ENCODE assay signal across 24 cellular contexts in genomic region chr12:120211243-120211903, GRCh38. TPM values are rescaled to one million over a fixed set of nuclear protein-coding genes. Genes with fewer than 3 reads are reported as not detected.
A peak's percentile ranks its signal among the peaks of the same experiment; 100 is the strongest.
DNase-seq lines count a peak whose midpoint lies in the region; ATAC-seq and TF ChIP-seq lines count a peak whose summit lies in the region.
"Had no signal": no experiment of that assay in that cellular context is flagged by ENCODE, and none has a peak within 500 bp of the region (broad histone marks: within the 10 kb centered on the region; RNA-seq: fewer than 3 reads in every experiment).

No MANE protein-coding gene starts in this region.

- DNase-seq in activated CD4-positive, alpha-beta T cell treated with anti-CD3 and anti-CD28 coated beads, Interleukin-2, amount 10 ng/mL, durations not matched to agents 7 days and 5 days, result no peak
- DNase-seq in activated CD4-positive, alpha-beta T cell treated with anti-CD3 and anti-CD28 coated beads for 36 hours, result no peak
- DNase-seq in HCT116 (ENCODE audit: low read depth, low spot score), result no peak
- no peak for DNase-seq in central memory CD8-positive, alpha-beta T cell (ENCODE audit: low spot score in 2 of 2)
- no peak for DNase-seq in natural killer cell
- DNase-seq in mammary epithelial cell, result no peak
- no peak for DNase-seq in omental fat pad (ENCODE audit: low spot score)
- DNase-seq: activated CD4-positive, alpha-beta T cell treated with anti-CD3 and anti-CD28 coated beads, Interleukin-2, amount 50 U/mL, for 4 hours; anterior cingulate cortex; cerebellar nuclear complex; DMS79; GOT3; islet precursor cell; MV-4-11; NCI-H2029; NCI-H446 treated with DMSO at 0.1 percent for 48 hours; RPMI8226; spleen; stimulated activated CD8-positive, alpha-beta memory T cell treated with anti-CD3 and anti-CD28 coated beads, Interleukin-4, amount 100 ng/mL, for 48 hours had no signal

- RAD21 ChIA-PET in HCT116 (lab: Charles Lee; ENCODE audit: low non-redundant PET in 1 of 2, low total read pairs in 2 of 2, uncharacterized antibody in 2 of 2, unreplicated experiment in 2 of 2), result no interaction called here

- 70% methylated on average over 9 of the region's 12 CpGs for WGBS in mammary epithelial cell (ENCODE audit: low coverage, missing lambda C conversion rate)

- no peak overlapping the region for H3K27ac ChIP-seq in HCT116 (ENCODE audit: low read depth, low read length)
- no peak overlapping the region for H3K27ac ChIP-seq in mammary epithelial cell (ENCODE audit: insufficient read depth, low read depth, low read length)
- H3K27ac ChIP-seq: spleen, suprapubic skin had no signal

- no peak overlapping the region for H2AFZ ChIP-seq in HCT116 (ENCODE audit: low read depth, low read length, poor library complexity, severe bottlenecking)
- no peak overlapping the region for H2AFZ ChIP-seq in mammary epithelial cell (ENCODE audit: low read depth, low read length)

- H3K9ac ChIP-seq in HCT116 (ENCODE audit: low read length) (no peak overlapping the region), mammary epithelial cell (ENCODE audit: insufficient read depth, low read length) (no peak overlapping the region)

- H3K4me3 Mint-ChIP-seq in activated CD4-positive, alpha-beta T cell treated with anti-CD3 and anti-CD28 coated beads, Interleukin-2, amount 10 ng/mL, durations not matched to agents 7 days and 5 days, result no peak overlapping the region
- no peak overlapping the region for H3K4me3 Mint-ChIP-seq in activated CD4-positive, alpha-beta T cell treated with anti-CD3 and anti-CD28 coated beads for 36 hours
- peak overlapping the region; percentile 6 for H3K4me3 Mint-ChIP-seq in central memory CD8-positive, alpha-beta T cell
- H3K4me3 Mint-ChIP-seq in natural killer cell, result no peak overlapping the region
- H3K4me3 Mint-ChIP-seq: CD14-positive monocyte, memory B cell had no signal

- H3K27me3 ChIP-seq in HCT116 (ENCODE audit: insufficient read depth, low read length), result no peaks in the 10 kb centered on the region
- H3K27me3 ChIP-seq in mammary epithelial cell (ENCODE audit: insufficient read depth, low read length), result no peaks in the 10 kb centered on the region
- H3K27me3 ChIP-seq: spleen, suprapubic skin had no signal

- H3K36me3 ChIP-seq in HCT116 (ENCODE audit: control insufficient read depth in 1 of 2, insufficient read depth in 2 of 2, low read length in 2 of 2) (peaks cover 36 to 41% of the 10 kb centered on the region in 2 experiments; a peak in 3 of 4 replicates), mammary epithelial cell (ENCODE audit: insufficient read depth, low read length) (peaks cover 31% of the 10 kb centered on the region)

- TF ChIP-seq CTCF in HCT116 (IDR thresholded peaks at IDR 0.05 in 2 of 3, conservative IDR thresholded peaks at IDR 0.05 in 1 of 3; ENCODE audit: borderline replicate concordance in 1 of 3, insufficient read depth in 1 of 3, low read depth in 2 of 3, low read length in 2 of 3) (no peak), natural killer cell (IDR thresholded peaks at IDR 0.05) (no peak), mammary epithelial cell (conservative IDR thresholded peaks at IDR 0.05 in 1 of 2, IDR thresholded peaks at IDR 0.05 in 1 of 2; ENCODE audit: extremely low read depth in 1 of 2, insufficient read depth in 1 of 2, low read depth in 1 of 2, low read length in 2 of 2) (no peak), omental fat pad (IDR thresholded peaks at IDR 0.05) (no peak)

- no peak for TF ChIP-seq POLR2A in HCT116 (IDR thresholded peaks at IDR 0.05; ENCODE audit: borderline replicate concordance, extremely low read depth, insufficient read depth, insufficient read length)

- BruUV-seq in HCT116 (replicated peaks; lab: Mats Ljungman, UMichigan), result TSS peak; percentile 67
- BruUV-seq in mammary epithelial cell (replicated peaks; lab: Mats Ljungman, UMichigan), result no TSS peak

- H3K79me2 ChIP-seq in HCT116 (ENCODE audit: insufficient read depth, low read length), result no peaks in the 10 kb centered on the region
- peaks cover 44% of the 10 kb centered on the region for H3K79me2 ChIP-seq in mammary epithelial cell (ENCODE audit: insufficient read depth, low read length)

- no peaks in the 10 kb centered on the region for H3K9me3 Mint-ChIP-seq in activated CD4-positive, alpha-beta T cell treated with anti-CD3 and anti-CD28 coated beads, Interleukin-2, amount 10 ng/mL, durations not matched to agents 7 days and 5 days
- H3K9me3 Mint-ChIP-seq in activated CD4-positive, alpha-beta T cell treated with anti-CD3 and anti-CD28 coated beads for 36 hours (ENCODE audit: low read depth), result no peaks in the 10 kb centered on the region
- no peaks in the 10 kb centered on the region for H3K9me3 Mint-ChIP-seq in central memory CD8-positive, alpha-beta T cell
- H3K9me3 Mint-ChIP-seq in natural killer cell, result no peaks in the 10 kb centered on the region
- H3K9me3 Mint-ChIP-seq: CD14-positive monocyte, IgD-negative memory B cell, memory B cell had no signal

- H3K4me1 ChIP-seq in HCT116 (ENCODE audit: control insufficient read depth in 1 of 2, insufficient read depth in 2 of 2, low read length in 2 of 2) (no peaks in the 10 kb centered on the region), mammary epithelial cell (ENCODE audit: insufficient read depth, low read length) (peaks cover 16% of the 10 kb centered on the region)
- H3K4me1 ChIP-seq: suprapubic skin had no signal

- H3K4me1 Mint-ChIP-seq in activated CD4-positive, alpha-beta T cell treated with anti-CD3 and anti-CD28 coated beads, Interleukin-2, amount 10 ng/mL, durations not matched to agents 7 days and 5 days, result no peaks in the 10 kb centered on the region
- H3K4me1 Mint-ChIP-seq in activated CD4-positive, alpha-beta T cell treated with anti-CD3 and anti-CD28 coated beads for 36 hours, result no peaks in the 10 kb centered on the region
- peaks cover 9% of the 10 kb centered on the region for H3K4me1 Mint-ChIP-seq in central memory CD8-positive, alpha-beta T cell
- peaks cover 0 to 23% of the 10 kb centered on the region in 2 donors for H3K4me1 Mint-ChIP-seq in natural killer cell
- H3K4me1 Mint-ChIP-seq: CD14-positive monocyte, IgD-negative memory B cell, memory B cell had no signal

- no peak for TF ChIP-seq RAD21 in HCT116 (IDR thresholded peaks at IDR 0.05; ENCODE audit: low read depth)

- no peaks in the 10 kb centered on the region for H3K9me3 ChIP-seq in HCT116 (ENCODE audit: control insufficient read depth in 1 of 2, insufficient read depth in 1 of 2, low read depth in 1 of 2, low read length in 2 of 2)
- no peaks in the 10 kb centered on the region for H3K9me3 ChIP-seq in mammary epithelial cell (replicated peaks; ENCODE audit: insufficient read depth, low read length)
- H3K9me3 ChIP-seq: spleen, suprapubic skin had no signal

- H3K27me3 Mint-ChIP-seq in activated CD4-positive, alpha-beta T cell treated with anti-CD3 and anti-CD28 coated beads, Interleukin-2, amount 10 ng/mL, durations not matched to agents 7 days and 5 days, result no peaks in the 10 kb centered on the region
- H3K27me3 Mint-ChIP-seq in activated CD4-positive, alpha-beta T cell treated with anti-CD3 and anti-CD28 coated beads for 36 hours, result no peaks in the 10 kb centered on the region
- no peaks in the 10 kb centered on the region for H3K27me3 Mint-ChIP-seq in central memory CD8-positive, alpha-beta T cell
- no peaks in the 10 kb centered on the region for H3K27me3 Mint-ChIP-seq in natural killer cell (ENCODE audit: low read depth in 2 of 2)
- H3K27me3 Mint-ChIP-seq: IgD-negative memory B cell had no signal

- in situ Hi-C loops in mammary epithelial cell (cut with MboI; ENCODE audit: low sequenced_read_pairs in 2 of 2), result loop anchor here in 1 of 2 donors (10.0 kb wide), 1 partner anchor 53 kb away; the partner anchor contains the start of gene PXN

- dilution Hi-C loops in mammary epithelial cell (cut with HindIII; ENCODE audit: low sequenced_read_pairs), result no loop called here

- no peak for ATAC-seq in activated CD4-positive, alpha-beta T cell treated with anti-CD3 and anti-CD28 coated beads for 36 hours
- ATAC-seq in HCT116 (no peak), natural killer cell (no peak), GM21529 (IDR thresholded peaks at IDR 0.05; ENCODE audit: unreplicated experiment) (no peak), omental fat pad (ENCODE audit: low FRiP score) (no peak)
- ATAC-seq in central memory CD8-positive, alpha-beta T cell (replicated peaks; ENCODE audit: extremely low read depth, poor library complexity, severe bottlenecking), result no peak

- H4K20me1 ChIP-seq in HCT116 (ENCODE audit: insufficient read depth), result no peaks in the 10 kb centered on the region
- peaks cover 2% of the 10 kb centered on the region for H4K20me1 ChIP-seq in mammary epithelial cell (ENCODE audit: insufficient read depth, low read length)

- peak overlapping the region; percentile 11 for H3K27ac Mint-ChIP-seq in activated CD4-positive, alpha-beta T cell treated with anti-CD3 and anti-CD28 coated beads, Interleukin-2, amount 10 ng/mL, durations not matched to agents 7 days and 5 days
- no peak overlapping the region for H3K27ac Mint-ChIP-seq in activated CD4-positive, alpha-beta T cell treated with anti-CD3 and anti-CD28 coated beads for 36 hours
- H3K27ac Mint-ChIP-seq in central memory CD8-positive, alpha-beta T cell (ENCODE audit: low read depth), result no peak overlapping the region
- peak overlapping the region; percentile 67 to 72 for H3K27ac Mint-ChIP-seq in natural killer cell
- H3K27ac Mint-ChIP-seq: memory B cell had no signal

- H3K4me3 ChIP-seq in HCT116 (replicated peaks in 1 of 2; ENCODE audit: low read depth in 1 of 2, low read length in 2 of 2) (no peak overlapping the region), mammary epithelial cell (replicated peaks in 1 of 3; ENCODE audit: insufficient read depth in 1 of 3, low read depth in 2 of 3, low read length in 3 of 3) (no peak overlapping the region)
- H3K4me3 ChIP-seq: spleen, suprapubic skin had no signal

- intact Hi-C loops in activated CD4-positive, alpha-beta T cell treated with anti-CD3 and anti-CD28 coated beads for 36 hours (cut with DNase I, micrococcal nuclease), result no loop called here
- intact Hi-C loops in HCT116 (cut with micrococcal nuclease) (no loop called here), natural killer cell (cut with micrococcal nuclease) (no loop called here), mammary epithelial cell (cut with micrococcal nuclease) (no loop called here)

- H3K36me3 Mint-ChIP-seq in activated CD4-positive, alpha-beta T cell treated with anti-CD3 and anti-CD28 coated beads, Interleukin-2, amount 10 ng/mL, durations not matched to agents 7 days and 5 days (ENCODE audit: low read depth), result peaks cover 37% of the 10 kb centered on the region
- peaks cover 12% of the 10 kb centered on the region for H3K36me3 Mint-ChIP-seq in activated CD4-positive, alpha-beta T cell treated with anti-CD3 and anti-CD28 coated beads for 36 hours (ENCODE audit: low read depth)
- H3K36me3 Mint-ChIP-seq in central memory CD8-positive, alpha-beta T cell (ENCODE audit: insufficient read depth), result peaks cover 43% of the 10 kb centered on the region
- no peaks in the 10 kb centered on the region for H3K36me3 Mint-ChIP-seq in natural killer cell

- no peaks in the 10 kb centered on the region for H3K9me2 ChIP-seq in HCT116 (ENCODE audit: insufficient read depth)

- CTCF ChIA-PET in activated CD4-positive, alpha-beta T cell treated with anti-CD3 and anti-CD28 coated beads, Interleukin-2, amount 10 ng/mL, durations not matched to agents 7 days and 5 days (lab: Charles Lee), result interaction anchor here (1.2 to 1.7 kb wide), 3 partner anchors 10 to 54 kb away, joined by 5 to 10 read pairs (median 7); partner anchors contain the start of genes PXN and RPLP0
- CTCF ChIA-PET in activated CD4-positive, alpha-beta T cell treated with anti-CD3 and anti-CD28 coated beads for 36 hours (lab: Charles Lee), result no interaction called here
- CTCF ChIA-PET in HCT116 (lab: Charles Lee) (no interaction called here), mammary epithelial cell (lab: Charles Lee; ENCODE audit: low non-redundant PET) (no interaction called here)

- H3K4me2 ChIP-seq in HCT116 (ENCODE audit: low read length), result no peak overlapping the region
- no peak overlapping the region for H3K4me2 ChIP-seq in mammary epithelial cell (ENCODE audit: insufficient read depth, low read depth, low read length)

- POLR2A ChIA-PET in activated CD4-positive, alpha-beta T cell treated with anti-CD3 and anti-CD28 coated beads, Interleukin-2, amount 10 ng/mL, durations not matched to agents 7 days and 5 days (lab: Charles Lee), result interaction anchor here (0.6 kb wide), 1 partner anchor 10 kb away, joined by 7 read pairs; the partner anchor contains the start of gene RPLP0
- POLR2A ChIA-PET in activated CD4-positive, alpha-beta T cell treated with anti-CD3 and anti-CD28 coated beads for 36 hours (lab: Charles Lee), result interaction anchor here (1.1 kb wide), 1 partner anchor 10 kb away, joined by 5 read pairs; the partner anchor contains the start of gene RPLP0
- POLR2A ChIA-PET in HCT116 (lab: Charles Lee), result interaction anchor here (0.9 to 2.0 kb wide), 2 partner anchors 10 to 80 kb away, joined by 3 to 16 read pairs; partner anchors contain the start of gene RPLP0

RNA-seq across cellular contexts. Expression of gene RPLP0, which starts 10.5 kb away (rescaled TPM):
- 1,000 to 10,000 TPM; 1,972 to 2,164 TPM for total RNA-seq in activated CD4-positive, alpha-beta T cell treated with anti-CD3 and anti-CD28 coated beads, Interleukin-2, amount 10 ng/mL, durations not matched to agents 7 days and 5 days
- total RNA-seq in activated CD4-positive, alpha-beta T cell treated with anti-CD3 and anti-CD28 coated beads for 36 hours, result 1,000 to 10,000 TPM; 3,424 to 4,221 TPM
- total RNA-seq in HCT116 (2021; ENCODE audit: unreplicated experiment) (4,123 TPM), natural killer cell (100 to 1,000 TPM; 587 to 791 (median 689) TPM), mammary epithelial cell (1,000 to 10,000 TPM; 2,131 to 2,307 TPM), omental fat pad (1,000 to 10,000 TPM; 2,289 to 4,489 (median 2,885) TPM)
- polyA plus RNA-seq in HCT116 (2012), result 6,734 and 7,674 TPM in 2 replicates
- 9,728 TPM for polyA plus RNA-seq in mammary epithelial cell
- polyA minus RNA-seq in mammary epithelial cell, result 2,830 TPM

RNA-seq across cellular contexts. Expression of gene GCN1, which starts 16.9 kb away (rescaled TPM):
- total RNA-seq in activated CD4-positive, alpha-beta T cell treated with anti-CD3 and anti-CD28 coated beads, Interleukin-2, amount 10 ng/mL, durations not matched to agents 7 days and 5 days, result 10 to 100 TPM; 90.2 to 95.5 TPM
- 100 to 1,000 TPM; 125 to 139 TPM for total RNA-seq in activated CD4-positive, alpha-beta T cell treated with anti-CD3 and anti-CD28 coated beads for 36 hours
- 184 TPM for total RNA-seq in HCT116 (2021; ENCODE audit: unreplicated experiment)
- polyA plus RNA-seq in HCT116 (2012), result 94.9 and 100 TPM in 2 replicates
- total RNA-seq in natural killer cell, result 100 to 1,000 TPM; 119 to 141 (median 120) TPM
- 100 to 1,000 TPM in 1 of 2 donors, 10 to 100 TPM in 1; 92.5 to 109 TPM for total RNA-seq in mammary epithelial cell
- polyA plus RNA-seq in mammary epithelial cell, result 45.7 TPM
- polyA minus RNA-seq in mammary epithelial cell, result 341 TPM
- total RNA-seq in omental fat pad, result 10 to 100 TPM; 52.5 to 99.4 (median 72.1) TPM

RNA-seq across cellular contexts. Expression of gene PXN, which starts 54.2 kb away (rescaled TPM):
- 100 to 1,000 TPM; 201 to 236 TPM for total RNA-seq in activated CD4-positive, alpha-beta T cell treated with anti-CD3 and anti-CD28 coated beads, Interleukin-2, amount 10 ng/mL, durations not matched to agents 7 days and 5 days
- total RNA-seq in activated CD4-positive, alpha-beta T cell treated with anti-CD3 and anti-CD28 coated beads for 36 hours, result 100 to 1,000 TPM in 1 of 2 experiments, 10 to 100 TPM in 1; 74.5 to 104 TPM
- 211 TPM for total RNA-seq in HCT116 (2021; ENCODE audit: unreplicated experiment)
- polyA plus RNA-seq in HCT116 (2012), result 161 and 178 TPM in 2 replicates
- total RNA-seq in natural killer cell, result 100 to 1,000 TPM; 436 to 504 (median 478) TPM
- 100 to 1,000 TPM; 155 to 477 TPM for total RNA-seq in mammary epithelial cell
- 166 TPM for polyA plus RNA-seq in mammary epithelial cell
- 597 TPM for polyA minus RNA-seq in mammary epithelial cell
- total RNA-seq in omental fat pad, result 100 to 1,000 TPM in 1 of 4 donors, 10 to 100 TPM in 3; 40.0 to 151 (median 73.1) TPM

Comparison
In these comparisons a context has a peak if more than half of its experiments do, and no peak if none do; other contexts are left out.
1. H3K27ac Mint-ChIP-seq: peak in activated CD4-positive, alpha-beta T cell treated with anti-CD3 and anti-CD28 coated beads, Interleukin-2, amount 10 ng/mL, durations not matched to agents 7 days and 5 days (single experiment) and natural killer cell (2 of 2); none in activated CD4-positive, alpha-beta T cell treated with anti-CD3 and anti-CD28 coated beads for 36 hours (single experiment) and central memory CD8-positive, alpha-beta T cell (single experiment).